ENCODE assay signal across 20 cellular contexts in the genomic region with DNA sequence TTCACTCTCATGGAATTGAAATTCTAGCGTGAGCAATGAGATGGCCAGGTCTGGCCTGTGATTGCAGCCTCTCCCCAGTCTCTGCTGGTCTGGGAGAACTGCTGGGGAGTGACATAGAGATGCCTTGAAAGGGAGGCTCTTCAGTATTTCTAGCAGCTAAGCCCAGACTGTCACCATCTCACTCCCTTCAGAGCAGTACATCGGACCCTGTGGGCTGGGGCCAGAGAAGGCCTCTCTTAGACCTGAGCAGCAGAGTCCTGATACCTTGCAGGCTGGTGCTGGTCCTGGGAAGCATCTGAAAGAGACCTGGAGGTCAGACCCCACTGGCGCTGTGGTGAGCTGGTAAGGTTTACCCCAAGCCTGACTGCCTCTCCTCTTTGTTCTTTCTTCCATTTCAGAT.
A peak's percentile ranks its signal among the peaks of the same experiment; 100 is the strongest.
DNase-seq lines count a peak whose midpoint lies in the region; ATAC-seq, FAIRE-seq and TF ChIP-seq lines count a peak whose summit lies in the region.
"Had no signal": no experiment of that assay in that cellular context is flagged by ENCODE, and none has a peak within 500 bp of the region (broad histone marks: within the 10 kb centered on the region; RNA-seq: fewer than 3 reads in every experiment).

No MANE protein-coding gene starts in this region.

- no peak overlapping the region for H2AFZ ChIP-seq in hepatocyte
- H2AFZ ChIP-seq in HepG2 (ENCODE audit: low read length), result no peak overlapping the region

- no peaks in the 10 kb centered on the region for H3K9me2 ChIP-seq in hepatocyte (replicated peaks; ENCODE audit: insufficient read depth)

- H3K27ac ChIP-seq in hepatocyte (peak overlapping the region; percentile 75), gastrocnemius medialis (peak overlapping the region; percentile 24 to 49 (median 40)), HepG2 (ENCODE audit: extremely low read length, insufficient read depth, low read length) (no peak overlapping the region)
- H3K27ac ChIP-seq: right lobe of liver, RWPE1 had no signal

- H3K27me3 ChIP-seq in hepatocyte, result no peaks in the 10 kb centered on the region
- H3K27me3 ChIP-seq in gastrocnemius medialis, result no peaks in the 10 kb centered on the region
- H3K27me3 ChIP-seq in HepG2 (ENCODE audit: control insufficient read depth in 1 of 2, insufficient read depth in 2 of 2, low read length in 2 of 2), result no peaks in the 10 kb centered on the region
- H3K27me3 ChIP-seq: right lobe of liver had no signal

- CTCF ChIA-PET in HepG2 (lab: Yijun Ruan, JAX; ENCODE audit: low intra/inter-chr PET ratio, low total read pairs), result no interaction called here

- TF ChIP-seq POLR2A in gastrocnemius medialis (IDR thresholded peaks at IDR 0.05) (no peak), HepG2 (IDR thresholded peaks at IDR 0.05; ENCODE audit: insufficient read depth in 1 of 2, low read depth in 2 of 2, low read length in 2 of 2) (no peak)

- H3K36me3 Mint-ChIP-seq in CD14-positive monocyte, result peaks cover 47 to 55% of the 10 kb centered on the region in 2 donors
- peaks cover 24% of the 10 kb centered on the region for H3K36me3 Mint-ChIP-seq in brain
- H3K36me3 Mint-ChIP-seq: activated CD8-positive, alpha-beta memory T cell treated with anti-CD3 and anti-CD28 coated beads, Interleukin-2, amount 10 ng/mL, durations not matched to agents 7 days and 5 days had no signal

- peak; percentile 25 for DNase-seq in CD14-positive monocyte (ENCODE audit: low spot score)
- no peak for DNase-seq in hepatocyte (ENCODE audit: low spot score)
- no peak for DNase-seq in gastrocnemius medialis
- no peak for DNase-seq in NOMO-1 (lab: John Stamatoyannopoulos, UW; ENCODE audit: unreplicated experiment in 2 of 2)
- DNase-seq in NCI-H345 treated with DMSO at 0.1 percent for 48 hours (lab: John Stamatoyannopoulos, UW; ENCODE audit: unreplicated experiment), result no peak
- DNase-seq in mucosa of descending colon, result no peak
- DNase-seq in HepG2 (ENCODE audit: low spot score), result no peak
- DNase-seq: activated CD8-positive, alpha-beta memory T cell treated with anti-CD3 and anti-CD28 coated beads, Interleukin-2, amount 10 ng/mL, durations not matched to agents 7 days and 5 days; GOT3; NCI-H1092 treated with DMSO at 0.1 percent for 48 hours; NCI-H2081 treated with DMSO at 0.1 percent for 48 hours; NCI-H510A treated with DMSO at 0.1 percent for 48 hours; right lobe of liver; stimulated activated naive B cell treated with anti-CD40 and anti-IgM and Interleukin-4, amounts not matched to agents 10 μg/mL and 1 μg/mL and 100 μg/mL, for 72 hours; SW 1271 had no signal

- POLR2A ChIA-PET in HepG2 (lab: Yijun Ruan, JAX), result no interaction called here

- H3K4me1 Mint-ChIP-seq in CD14-positive monocyte (peaks cover 11% of the 10 kb centered on the region), brain (peaks cover 24% of the 10 kb centered on the region)
- H3K4me1 Mint-ChIP-seq: activated T-helper 17 cell treated with anti-CD3 and anti-CD28 coated beads, Interleukin-2, amount 50 U/mL, for 72 hours had no signal

- BruUV-seq in HepG2 (replicated peaks; lab: Mats Ljungman, UMichigan), result no TSS peak

- no peak for FAIRE-seq in HepG2 (lab: Jason Lieb, UNC)
- FAIRE-seq: D721Med had no signal

- ATAC-seq in gastrocnemius medialis, result no peak
- ATAC-seq in mucosa of descending colon, result no peak
- no peak for ATAC-seq in HepG2
- ATAC-seq: activated CD8-positive, alpha-beta memory T cell treated with anti-CD3 and anti-CD28 coated beads, Interleukin-2, amount 10 ng/mL, durations not matched to agents 7 days and 5 days; activated T-helper 17 cell treated with anti-CD3 and anti-CD28 coated beads, Interleukin-2, amount 50 U/mL, for 72 hours; right lobe of liver; stimulated activated naive B cell treated with anti-CD40 and anti-IgM and Interleukin-4, amounts not matched to agents 10 μg/mL and 1 μg/mL and 100 μg/mL, for 72 hours had no signal

- intact Hi-C loops in CD14-positive monocyte (cut with micrococcal nuclease), result no loop called here
- intact Hi-C loops in gastrocnemius medialis (cut with DNase I; ENCODE audit: low total_unique reads), result no loop called here
- intact Hi-C loops in mucosa of descending colon (cut with DNase I, micrococcal nuclease), result no loop called here
- intact Hi-C loops in HepG2 (cut with micrococcal nuclease; ENCODE audit: unreplicated experiment), result no loop called here

- no peak for TF ChIP-seq CTCF in CD14-positive monocyte (IDR thresholded peaks at IDR 0.05)
- TF ChIP-seq CTCF in brain (conservative IDR thresholded peaks at IDR 0.05), result no peak
- no peak for TF ChIP-seq CTCF in hepatocyte (IDR thresholded peaks at IDR 0.05; ENCODE audit: poor library complexity)
- TF ChIP-seq CTCF in gastrocnemius medialis (IDR thresholded peaks at IDR 0.05 in 4 of 5, conservative IDR thresholded peaks at IDR 0.05 in 1 of 5), result no peak
- no peak for TF ChIP-seq CTCF in mucosa of descending colon (IDR thresholded peaks at IDR 0.05)
- TF ChIP-seq CTCF in HepG2 (CRISPR knock-in tag; IDR thresholded peaks at IDR 0.05), result no peak

- no peak for TF ChIP-seq RAD21 in HepG2 (CRISPR knock-in tag; IDR thresholded peaks at IDR 0.05)

- H3K4me2 ChIP-seq in hepatocyte (no peak overlapping the region), HepG2 (ENCODE audit: low read depth, low read length) (no peak overlapping the region)

- H3K4me3 Mint-ChIP-seq in CD14-positive monocyte (no peak overlapping the region), brain (no peak overlapping the region)
- H3K4me3 Mint-ChIP-seq: activated CD8-positive, alpha-beta memory T cell treated with anti-CD3 and anti-CD28 coated beads, Interleukin-2, amount 10 ng/mL, durations not matched to agents 7 days and 5 days; activated T-helper 17 cell treated with anti-CD3 and anti-CD28 coated beads, Interleukin-2, amount 50 U/mL, for 72 hours; mesothelial cell of epicardium; stimulated activated naive B cell treated with anti-CD40 and anti-IgM and Interleukin-4, amounts not matched to agents 10 μg/mL and 1 μg/mL and 100 μg/mL, for 72 hours had no signal

- H3K9me3 Mint-ChIP-seq in CD14-positive monocyte, result no peaks in the 10 kb centered on the region
- H3K9me3 Mint-ChIP-seq in brain, result no peaks in the 10 kb centered on the region
- H3K9me3 Mint-ChIP-seq: activated T-helper 17 cell treated with anti-CD3 and anti-CD28 coated beads, Interleukin-2, amount 50 U/mL, for 72 hours; mesothelial cell of epicardium; stimulated activated naive B cell treated with anti-CD40 and anti-IgM and Interleukin-4, amounts not matched to agents 10 μg/mL and 1 μg/mL and 100 μg/mL, for 72 hours had no signal

- H3K9ac ChIP-seq in HepG2 (ENCODE audit: insufficient read depth, low read depth, low read length), result no peak overlapping the region

- no peak for TF ChIP-seq EP300 in HepG2 (IDR thresholded peaks at IDR 0.05; ENCODE audit: low read depth in 2 of 2, low read length in 2 of 2)
- no peak for TF ChIP-seq EP300 in HepG2 (CRISPR knock-in tag; IDR thresholded peaks at IDR 0.05; ENCODE audit: borderline replicate concordance)

- in situ Hi-C loops in gastrocnemius medialis (cut with MboI; ENCODE audit: low sequenced_read_pairs in 4 of 4), result no loop called here
- in situ Hi-C loops in HepG2 (cut with HindIII; ENCODE audit: extremely low pct_ligation_motif_present, low pct_unique_long_range_greater_than_20kb), result no loop called here

- WGBS in hepatocyte (ENCODE audit: low lambda C conversion rate, missing lambda C conversion rate), result 100% methylated on average over 3 of the region's 3 CpGs
- WGBS in HepG2 (ENCODE audit: low lambda C conversion rate), result 96% methylated on average over 2 of the region's 3 CpGs

- H3K79me2 ChIP-seq in hepatocyte (peaks cover 8% of the 10 kb centered on the region), HepG2 (ENCODE audit: insufficient read depth, low read length) (no peaks in the 10 kb centered on the region)

- H3K27me3 Mint-ChIP-seq in CD14-positive monocyte (ENCODE audit: low read depth in 3 of 3) (peaks cover 0 to 2% (median 2%) of the 10 kb centered on the region in 3 donors), brain (no peaks in the 10 kb centered on the region)
- H3K27me3 Mint-ChIP-seq: activated CD8-positive, alpha-beta memory T cell treated with anti-CD3 and anti-CD28 coated beads, Interleukin-2, amount 10 ng/mL, durations not matched to agents 7 days and 5 days; activated T-helper 17 cell treated with anti-CD3 and anti-CD28 coated beads, Interleukin-2, amount 50 U/mL, for 72 hours; stimulated activated naive B cell treated with anti-CD40 and anti-IgM and Interleukin-4, amounts not matched to agents 10 μg/mL and 1 μg/mL and 100 μg/mL, for 72 hours had no signal

- H3K4me1 ChIP-seq in hepatocyte (ENCODE audit: insufficient read depth) (peaks cover 42% of the 10 kb centered on the region), gastrocnemius medialis (peaks cover 20 to 26% of the 10 kb centered on the region in 2 donors), mucosa of descending colon (ENCODE audit: low read depth) (peaks cover 11% of the 10 kb centered on the region), HepG2 (ENCODE audit: insufficient read depth, low read length) (peaks cover 13% of the 10 kb centered on the region)

- H4K20me1 ChIP-seq in hepatocyte (ENCODE audit: insufficient read depth, poor library complexity, severe bottlenecking) (no peaks in the 10 kb centered on the region), HepG2 (ENCODE audit: insufficient read depth, low read length) (no peaks in the 10 kb centered on the region)

- H3K9me3 ChIP-seq in hepatocyte (ENCODE audit: low read depth) (no peaks in the 10 kb centered on the region), gastrocnemius medialis (no peaks in the 10 kb centered on the region), mucosa of descending colon (no peaks in the 10 kb centered on the region), HepG2 (ENCODE audit: low read length) (no peaks in the 10 kb centered on the region)
- H3K9me3 ChIP-seq: right lobe of liver had no signal

- H3K36me3 ChIP-seq in hepatocyte (replicated peaks; ENCODE audit: insufficient read depth, low read depth) (no peaks in the 10 kb centered on the region), gastrocnemius medialis (peaks cover 0 to 7% of the 10 kb centered on the region in 2 donors), mucosa of descending colon (ENCODE audit: low read depth) (no peaks in the 10 kb centered on the region), HepG2 (replicated peaks in 1 of 2; ENCODE audit: control insufficient read depth in 1 of 2, insufficient read depth in 2 of 2, low read length in 2 of 2) (peaks cover 7 to 30% of the 10 kb centered on the region in 2 experiments; a peak in 4 of 5 replicates)

- H3K27ac Mint-ChIP-seq in CD14-positive monocyte (peak overlapping the region in 1 of 7 donors; percentile 15), brain (peak overlapping the region in 3 of 5 experiments; percentile 66 to 92 (median 80))
- H3K27ac Mint-ChIP-seq: activated CD8-positive, alpha-beta memory T cell treated with anti-CD3 and anti-CD28 coated beads, Interleukin-2, amount 10 ng/mL, durations not matched to agents 7 days and 5 days; activated T-helper 17 cell treated with anti-CD3 and anti-CD28 coated beads, Interleukin-2, amount 50 U/mL, for 72 hours; mesothelial cell of epicardium; stimulated activated naive B cell treated with anti-CD40 and anti-IgM and Interleukin-4, amounts not matched to agents 10 μg/mL and 1 μg/mL and 100 μg/mL, for 72 hours had no signal

- H3K4me3 ChIP-seq in hepatocyte (no peak overlapping the region), gastrocnemius medialis (no peak overlapping the region), mucosa of descending colon (no peak overlapping the region), HepG2 (replicated peaks in 1 of 3; ENCODE audit: insufficient read depth in 1 of 3, low read depth in 2 of 3, low read length in 3 of 3) (no peak overlapping the region)
- H3K4me3 ChIP-seq: right lobe of liver had no signal
